In genomic region chr15:60021589-60022378, GRCh38 we compare ENCODE assay signal across 1 cellular context.
TF ChIP-seq lines count a peak whose summit lies in the region.

No MANE protein-coding gene starts in this region.

TF ChIP-seq in K562, 482 proteins besides CTCF, POLR2A, EP300 and RAD21 (continued from another document and continues in another):
- TF ChIP-seq ZNF398 (CRISPR knock-in tag; IDR thresholded peaks at IDR 0.05): no peak
- TF ChIP-seq PBX2 (CRISPR knock-in tag; IDR thresholded peaks at IDR 0.05; ENCODE audit: low read depth): no peak
- no peak for TF ChIP-seq PBX2 (tag; conservative IDR thresholded peaks at IDR 0.05; ENCODE audit: low read depth)
- TF ChIP-seq XRCC5 (IDR thresholded peaks at IDR 0.05; ENCODE audit: low read depth, low read length): no peak
- TF ChIP-seq ETS2 (tag; IDR thresholded peaks at IDR 0.05; ENCODE audit: borderline replicate concordance, poor library complexity, severe bottlenecking): no peak
- TF ChIP-seq PML (IDR thresholded peaks at IDR 0.05; ENCODE audit: low read length): no peak
- no peak for TF ChIP-seq CCAR2 (IDR thresholded peaks at IDR 0.05; ENCODE audit: low read depth, low read length)
- no peak for TF ChIP-seq CBFB (CRISPR knock-in tag; IDR thresholded peaks at IDR 0.05)
- peak; percentile 98; the same call in 1 of the 2 replicates for TF ChIP-seq DMBX1 (CRISPR knock-in tag; IDR thresholded peaks at IDR 0.05; ENCODE audit: borderline replicate concordance)
- no peak for TF ChIP-seq TCF7 (IDR thresholded peaks at IDR 0.05; ENCODE audit: borderline replicate concordance)
- TF ChIP-seq RBM25 (IDR thresholded peaks at IDR 0.05; ENCODE audit: low read depth, low read length, severe bottlenecking): no peak
- TF ChIP-seq TARDBP (IDR thresholded peaks at IDR 0.05): no peak
- TF ChIP-seq HDAC3 (IDR thresholded peaks at IDR 0.05; ENCODE audit: borderline replicate concordance, partially characterized antibody): no peak
- TF ChIP-seq ZBTB8A (IDR thresholded peaks at IDR 0.05; ENCODE audit: partially characterized antibody): no peak
- peak; percentile 46 for TF ChIP-seq ZNF507 (tag; conservative IDR thresholded peaks at IDR 0.05)
- TF ChIP-seq ZNF224 (CRISPR knock-in tag; IDR thresholded peaks at IDR 0.05): no peak
- TF ChIP-seq ZNF143 (CRISPR knock-in tag; IDR thresholded peaks at IDR 0.05): no peak
- no peak for TF ChIP-seq NUFIP1 (IDR thresholded peaks at IDR 0.05; ENCODE audit: partially characterized antibody)
- peak; percentile 100 for TF ChIP-seq ZNF395 (CRISPR knock-in tag; IDR thresholded peaks at IDR 0.05)
- TF ChIP-seq EWSR1 (IDR thresholded peaks at IDR 0.05; ENCODE audit: borderline replicate concordance, low read depth, partially characterized antibody): no peak
- TF ChIP-seq ZSCAN29 (IDR thresholded peaks at IDR 0.05): no peak
- TF ChIP-seq HMGN3 (IDR thresholded peaks at IDR 0.05; ENCODE audit: borderline replicate concordance, extremely low read depth, insufficient read length, low read depth, low read length): no peak
- TF ChIP-seq TCFL5 (CRISPR knock-in tag; conservative IDR thresholded peaks at IDR 0.05): peak; percentile 98
- TF ChIP-seq E2F1 (CRISPR knock-in tag; IDR thresholded peaks at IDR 0.05): no peak
- peak; percentile 56; the same call in 1 of the 2 replicates for TF ChIP-seq CXXC5 (CRISPR knock-in tag; IDR thresholded peaks at IDR 0.05)
- no peak for TF ChIP-seq MCM7 (IDR thresholded peaks at IDR 0.05)
- TF ChIP-seq ZNF347 (CRISPR knock-in tag; IDR thresholded peaks at IDR 0.05; ENCODE audit: low read depth): peak; percentile 87; the same call in 1 of the 2 replicates
- no peak for TF ChIP-seq MYNN (IDR thresholded peaks at IDR 0.05)
- no peak for TF ChIP-seq MYNN (CRISPR knock-in tag; IDR thresholded peaks at IDR 0.05)
- TF ChIP-seq POLR3A (IDR thresholded peaks at IDR 0.05; ENCODE audit: borderline replicate concordance, extremely low read depth, insufficient read depth, insufficient read length): no peak
- TF ChIP-seq FIP1L1 (IDR thresholded peaks at IDR 0.05; ENCODE audit: low read depth, low read length, poor library complexity, severe bottlenecking): no peak
- peak; percentile 66; the same call in 1 of the 2 replicates for TF ChIP-seq IRF9 (tag; IDR thresholded peaks at IDR 0.05)
- TF ChIP-seq ZNF77 (CRISPR knock-in tag; IDR thresholded peaks at IDR 0.05): no peak
- no peak for TF ChIP-seq KAT2B (IDR thresholded peaks at IDR 0.05; ENCODE audit: low read depth, low read length)
- TF ChIP-seq KDM5B (IDR thresholded peaks at IDR 0.05; ENCODE audit: insufficient replicate concordance, low read depth, low read length): no peak
- TF ChIP-seq ZNF780A (CRISPR knock-in tag; IDR thresholded peaks at IDR 0.05): peak; percentile 87; the same call in 1 of the 2 replicates
- TF ChIP-seq CHAMP1 (IDR thresholded peaks at IDR 0.05): no peak
- TF ChIP-seq SFPQ (IDR thresholded peaks at IDR 0.05; ENCODE audit: low read depth, low read length): no peak
- TF ChIP-seq ZNF274 (IDR thresholded peaks at IDR 0.05; ENCODE audit: borderline replicate concordance, low read depth, low read length): no peak
- peak; percentile 70 for TF ChIP-seq DEAF1 (CRISPR knock-in tag; IDR thresholded peaks at IDR 0.05)
- no peak for TF ChIP-seq IRF2 (CRISPR knock-in tag; IDR thresholded peaks at IDR 0.05)
- TF ChIP-seq ZNF408 (CRISPR knock-in tag; IDR thresholded peaks at IDR 0.05; ENCODE audit: low read depth): no peak
- no peak for TF ChIP-seq MLLT1 (IDR thresholded peaks at IDR 0.05)
- TF ChIP-seq KLF16 (IDR thresholded peaks at IDR 0.05): no peak
- no peak for TF ChIP-seq ZNF668 (CRISPR knock-in tag; IDR thresholded peaks at IDR 0.05)
- TF ChIP-seq BACH1 (tag; IDR thresholded peaks at IDR 0.05): peak; percentile 96
- TF ChIP-seq ZNF695 (CRISPR knock-in tag; IDR thresholded peaks at IDR 0.05): peak; percentile 93
- TF ChIP-seq MTA2 (IDR thresholded peaks at IDR 0.05; ENCODE audit: low read depth): no peak
- TF ChIP-seq CC2D1A (IDR thresholded peaks at IDR 0.05): no peak
- TF ChIP-seq ESRRB (CRISPR knock-in tag; IDR thresholded peaks at IDR 0.05; ENCODE audit: borderline replicate concordance): no peak
- no peak for TF ChIP-seq SRSF9 (IDR thresholded peaks at IDR 0.05; ENCODE audit: borderline replicate concordance, low read depth, low read length)
- TF ChIP-seq ERF (CRISPR knock-in tag; IDR thresholded peaks at IDR 0.05): peak; percentile 99
- no peak for TF ChIP-seq NRF1 (conservative IDR thresholded peaks at IDR 0.05 in 1 of 2, IDR thresholded peaks at IDR 0.05 in 1 of 2)
- no peak for TF ChIP-seq POU5F1 (IDR thresholded peaks at IDR 0.05; ENCODE audit: borderline replicate concordance, low read depth, low read length, partially characterized antibody)
- peak; percentile 96 for TF ChIP-seq ZNF445 (CRISPR knock-in tag; IDR thresholded peaks at IDR 0.05; ENCODE audit: low read depth)
